Comparison of ENCODE assay signal across 1 cellular context in genomic region chr6:17580518-17581048, GRCh38.
TF ChIP-seq lines count a peak whose summit lies in the region.

No MANE protein-coding gene starts in this region.

TF ChIP-seq in H1, 55 proteins besides CTCF, POLR2A, EP300 and RAD21 (continued from another document):
- TF ChIP-seq CHD1 (IDR thresholded peaks at IDR 0.05; ENCODE audit: low read depth, low read length) = no peak
- TF ChIP-seq MAFK (IDR thresholded peaks at IDR 0.05; ENCODE audit: low read depth, low read length) = no peak
